In the genomic region with DNA sequence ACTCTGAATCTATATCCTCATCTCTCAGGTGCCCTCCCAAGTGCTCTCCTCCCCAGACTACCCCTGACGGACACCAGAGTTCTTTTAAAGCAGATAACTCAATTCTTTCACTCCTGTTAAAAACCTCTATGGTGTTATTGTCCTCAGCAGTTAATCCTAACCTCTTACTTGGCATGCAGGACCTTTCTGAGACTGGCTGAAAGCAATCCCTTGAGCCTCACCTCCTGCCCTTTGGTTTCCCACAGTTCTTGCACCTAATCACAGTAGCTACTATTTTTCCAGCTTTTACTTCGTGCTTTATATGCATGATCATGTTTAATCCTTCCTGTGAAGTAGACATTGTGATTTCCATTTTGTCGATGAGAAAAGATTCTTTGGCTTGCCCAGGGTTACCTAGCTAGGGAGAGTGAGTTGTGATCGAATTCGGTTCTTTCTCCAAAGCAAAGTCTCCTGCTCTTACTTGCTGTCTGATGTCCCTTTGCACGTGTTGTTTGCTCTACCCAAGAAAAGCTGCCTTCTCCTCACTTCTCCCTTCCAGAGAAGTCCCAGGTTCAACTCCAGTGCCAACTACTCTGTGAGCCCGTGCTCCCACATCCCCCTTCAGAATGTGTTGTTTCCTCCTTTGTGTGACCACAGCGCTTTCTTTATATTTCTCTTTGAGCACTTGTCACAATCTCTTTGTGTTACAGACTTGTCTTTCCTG, we compare ENCODE assay signal across 11 cellular contexts. TPM values are rescaled to one million over a fixed set of nuclear protein-coding genes. Genes with fewer than 3 reads are reported as not detected.
DNase-seq lines count a peak whose midpoint lies in the region; ATAC-seq and TF ChIP-seq lines count a peak whose summit lies in the region.
"Had no signal": no experiment of that assay in that cellular context is flagged by ENCODE, and none has a peak within 500 bp of the region (broad histone marks: within the 10 kb centered on the region; RNA-seq: fewer than 3 reads in every experiment).

No MANE protein-coding gene starts in this region.

- intact Hi-C loops in esophagus squamous epithelium (cut with DNase I) = no loop called here

- ATAC-seq in activated T-helper 17 cell treated with anti-CD3 and anti-CD28 coated beads, Interleukin-2, amount 50 U/mL, for 72 hours (replicated peaks) = no peak
- no peak for ATAC-seq in HG03432 (IDR thresholded peaks at IDR 0.05; ENCODE audit: unreplicated experiment)
- ATAC-seq in GM18868 (IDR thresholded peaks at IDR 0.05; ENCODE audit: unreplicated experiment) = no peak

- no peak for TF ChIP-seq CTCF in esophagus squamous epithelium (IDR thresholded peaks at IDR 0.05)

- H3K4me1 ChIP-seq in BLaER1 (peaks cover 48% of the 10 kb centered on the region), HUES48 (ENCODE audit: control insufficient read depth, insufficient read depth, low read length) (peaks cover 16% of the 10 kb centered on the region), mesodermal cell (ENCODE audit: control insufficient read depth, insufficient read depth, low read length, poor library complexity, severe bottlenecking) (peaks cover 18% of the 10 kb centered on the region), esophagus squamous epithelium (peaks cover 47 to 68% (median 55%) of the 10 kb centered on the region in 3 donors)

- no peaks in the 10 kb centered on the region for H3K27me3 Mint-ChIP-seq in activated T-helper 17 cell treated with anti-CD3 and anti-CD28 coated beads, Interleukin-2, amount 50 U/mL, for 72 hours

- no peak for TF ChIP-seq POLR2A in esophagus squamous epithelium (IDR thresholded peaks at IDR 0.05)

- DNase-seq in esophagus squamous epithelium (lab: John Stamatoyannopoulos, UW) (no peak), NCI-H345 treated with DMSO at 0.1 percent for 48 hours (lab: John Stamatoyannopoulos, UW; ENCODE audit: unreplicated experiment) (no peak)
- DNase-seq: activated CD4-positive, alpha-beta T cell treated with anti-CD3 and anti-CD28 coated beads, Interleukin-2, amount 50 U/mL, for 48 hours; islet precursor cell; stimulated activated naive CD4-positive, alpha-beta T cell treated with Interleukin-2 at 50 U/mL for 16 hours had no signal

- H3K4me2 ChIP-seq in BLaER1 = peak overlapping the region; percentile 95

- peak overlapping the region; percentile 100 for H3K9ac ChIP-seq in BLaER1
- no peak overlapping the region; the same call in 1 of the 2 replicates for H3K9ac ChIP-seq in HUES48 (ENCODE audit: low read depth, low read length)

- no peaks in the 10 kb centered on the region for H3K27me3 ChIP-seq in BLaER1
- no peaks in the 10 kb centered on the region for H3K27me3 ChIP-seq in HUES48 (ENCODE audit: control insufficient read depth, insufficient read depth, low read length)
- no peaks in the 10 kb centered on the region for H3K27me3 ChIP-seq in esophagus squamous epithelium

- H3K27ac ChIP-seq in BLaER1 (peak overlapping the region; percentile 100), HUES48 (ENCODE audit: low read depth, low read length) (peak overlapping the region; percentile 20), mesodermal cell (ENCODE audit: low read depth, low read length, severe bottlenecking) (no peak overlapping the region), esophagus squamous epithelium (peak overlapping the region in 2 of 4 donors; percentile 94 to 97)

- no peaks in the 10 kb centered on the region for H3K9me3 Mint-ChIP-seq in activated T-helper 17 cell treated with anti-CD3 and anti-CD28 coated beads, Interleukin-2, amount 50 U/mL, for 72 hours

- H3K27ac Mint-ChIP-seq in activated T-helper 17 cell treated with anti-CD3 and anti-CD28 coated beads, Interleukin-2, amount 50 U/mL, for 72 hours = peak overlapping the region; percentile 94

- H3K4me1 Mint-ChIP-seq in activated T-helper 17 cell treated with anti-CD3 and anti-CD28 coated beads, Interleukin-2, amount 50 U/mL, for 72 hours = peaks cover 42% of the 10 kb centered on the region

- H4K20me1 ChIP-seq in BLaER1 = peaks cover 70% of the 10 kb centered on the region

- H3K36me3 ChIP-seq in BLaER1 = peaks cover 29% of the 10 kb centered on the region
- H3K36me3 ChIP-seq in HUES48 (ENCODE audit: control insufficient read depth, insufficient read depth, low read length) = no peaks in the 10 kb centered on the region
- peaks cover 40% of the 10 kb centered on the region for H3K36me3 ChIP-seq in mesodermal cell (ENCODE audit: control insufficient read depth, insufficient read depth, low read length)
- H3K36me3 ChIP-seq in esophagus squamous epithelium = peaks cover 0 to 3% (median 0%) of the 10 kb centered on the region in 3 donors

- H3K4me3 ChIP-seq in BLaER1 (peak overlapping the region; percentile 99), HUES48 (ENCODE audit: low read depth, low read length) (peak overlapping the region; percentile 88), mesodermal cell (ENCODE audit: extremely low read depth, insufficient read depth, low read length, poor library complexity, severe bottlenecking) (peak overlapping the region; percentile 93), esophagus squamous epithelium (peak overlapping the region in 2 of 4 donors; percentile 68 to 82)

- 75 to 79% methylated on average over 7 to 8 of the region's 8 CpGs for WGBS in mesodermal cell (ENCODE audit: insufficient coverage in 2 of 2), 2 experiments
- 48 to 49% methylated on average over 8 of the region's 8 CpGs for WGBS in esophagus squamous epithelium, 2 donors

- peak overlapping the region; percentile 91 for H3K4me3 Mint-ChIP-seq in activated T-helper 17 cell treated with anti-CD3 and anti-CD28 coated beads, Interleukin-2, amount 50 U/mL, for 72 hours

- H3K9me3 ChIP-seq in BLaER1 (no peaks in the 10 kb centered on the region), HUES48 (ENCODE audit: control insufficient read depth, insufficient read depth, low read length) (no peaks in the 10 kb centered on the region), mesodermal cell (ENCODE audit: control insufficient read depth, low read length) (no peaks in the 10 kb centered on the region), esophagus squamous epithelium (no peaks in the 10 kb centered on the region)

- H3K36me3 Mint-ChIP-seq in activated T-helper 17 cell treated with anti-CD3 and anti-CD28 coated beads, Interleukin-2, amount 50 U/mL, for 72 hours (ENCODE audit: low read depth) = peaks cover 58% of the 10 kb centered on the region

RNA-seq across cellular contexts. Expression of a gene that starts 2.1 kb away (rescaled TPM):
- 10 to 100 TPM; 36.6 to 78.9 TPM for total RNA-seq in activated T-helper 17 cell treated with anti-CD3 and anti-CD28 coated beads, Interleukin-2, amount 50 U/mL, for 72 hours
- 82.6 TPM for polyA plus RNA-seq in mesodermal cell (2013, experiment 1 of 2)
- polyA plus RNA-seq in mesodermal cell (2013, experiment 2 of 2) = 85.4 TPM
- total RNA-seq in esophagus squamous epithelium = 10 to 100 TPM; 34.7 to 53.8 (median 44.7) TPM

RNA-seq across cellular contexts. Expression of a gene that starts 18.3 kb away (rescaled TPM):
- total RNA-seq in activated T-helper 17 cell treated with anti-CD3 and anti-CD28 coated beads, Interleukin-2, amount 50 U/mL, for 72 hours = under 1 TPM; 0.06 to 0.19 TPM
- polyA plus RNA-seq in mesodermal cell (2013, experiment 1 of 2) = 0.11 TPM
- 0.20 TPM for polyA plus RNA-seq in mesodermal cell (2013, experiment 2 of 2)
- not detected for total RNA-seq in esophagus squamous epithelium
